ENCODE assay signal across 8 cellular contexts in the genomic region with DNA sequence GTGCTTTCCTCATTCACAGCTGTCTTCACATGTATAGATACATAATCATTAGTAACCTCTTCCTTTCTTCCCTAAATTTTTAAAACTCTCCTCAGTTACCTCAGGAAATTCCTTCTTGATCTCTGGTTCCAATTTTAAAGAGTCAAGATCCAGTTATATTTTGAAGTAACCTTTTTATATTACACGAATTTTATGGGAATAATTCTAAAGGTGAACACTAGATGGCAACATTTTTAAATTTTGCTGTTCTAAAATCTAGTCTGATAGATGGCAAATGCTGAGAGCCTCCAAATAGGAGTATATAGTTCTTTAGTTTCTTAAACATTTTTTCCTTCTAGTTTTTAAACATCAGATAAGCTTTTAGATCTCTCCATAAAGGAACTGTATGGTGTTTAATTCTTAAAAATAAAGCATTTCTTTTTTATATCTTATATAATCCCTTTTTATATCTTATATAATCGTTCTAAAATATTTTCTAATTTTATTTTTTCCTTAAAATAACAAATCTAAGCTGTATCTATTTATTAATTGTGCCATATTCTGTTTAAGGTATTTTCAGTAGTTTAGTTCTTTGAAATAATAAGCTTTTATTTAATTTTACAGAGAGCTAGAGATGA. TPM values are rescaled to one million over a fixed set of nuclear protein-coding genes. Genes with fewer than 3 reads are reported as not detected.
A peak's percentile ranks its signal among the peaks of the same experiment; 100 is the strongest.
DNase-seq lines count a peak whose midpoint lies in the region; ATAC-seq and TF ChIP-seq lines count a peak whose summit lies in the region.

No MANE protein-coding gene starts in this region.

- no peaks in the 10 kb centered on the region for H3K4me1 Mint-ChIP-seq in activated CD8-positive, alpha-beta T cell treated with anti-CD3 and anti-CD28 coated beads for 36 hours (ENCODE audit: low read depth)
- H3K4me1 Mint-ChIP-seq in activated CD8-positive, alpha-beta T cell treated with anti-CD3 and anti-CD28 coated beads, Interleukin-2, amount 10 ng/mL, durations not matched to agents 7 days and 5 days (ENCODE audit: low read depth), result no peaks in the 10 kb centered on the region

- H3K9me3 ChIP-seq in body of pancreas, result no peaks in the 10 kb centered on the region

- H3K27ac ChIP-seq in body of pancreas, result no peak overlapping the region

- H3K27me3 Mint-ChIP-seq in activated CD8-positive, alpha-beta T cell treated with anti-CD3 and anti-CD28 coated beads for 36 hours, result peaks cover 11% of the 10 kb centered on the region
- peaks cover 11% of the 10 kb centered on the region for H3K27me3 Mint-ChIP-seq in activated CD8-positive, alpha-beta T cell treated with anti-CD3 and anti-CD28 coated beads, Interleukin-2, amount 10 ng/mL, durations not matched to agents 7 days and 5 days (ENCODE audit: low read depth)

- no peaks in the 10 kb centered on the region for H3K27me3 ChIP-seq in body of pancreas

- no peaks in the 10 kb centered on the region for H3K36me3 ChIP-seq in body of pancreas (replicated peaks in 1 of 2; ENCODE audit: insufficient read depth in 1 of 2, low read depth in 2 of 2)

- 27 to 28% methylated on average over 2 of the region's 2 CpGs for WGBS in body of pancreas, 2 donors

- H3K9me3 Mint-ChIP-seq in activated CD8-positive, alpha-beta T cell treated with anti-CD3 and anti-CD28 coated beads for 36 hours, result no peaks in the 10 kb centered on the region
- no peaks in the 10 kb centered on the region for H3K9me3 Mint-ChIP-seq in activated CD8-positive, alpha-beta T cell treated with anti-CD3 and anti-CD28 coated beads, Interleukin-2, amount 10 ng/mL, durations not matched to agents 7 days and 5 days (ENCODE audit: insufficient read depth)

- DNase-seq in activated CD8-positive, alpha-beta T cell treated with anti-CD3 and anti-CD28 coated beads for 36 hours, result no peak
- no peak for DNase-seq in activated CD8-positive, alpha-beta T cell treated with anti-CD3 and anti-CD28 coated beads, Interleukin-2, amount 10 ng/mL, durations not matched to agents 7 days and 5 days
- peak; percentile 27 for DNase-seq in NCI-H146 (lab: John Stamatoyannopoulos, UW)
- no peak for DNase-seq in body of pancreas
- peak; percentile 33 for DNase-seq in medulla oblongata (ENCODE audit: extremely low spot score)
- DNase-seq in NCI-H1930 (lab: John Stamatoyannopoulos, UW), result no peak

- POLR2A ChIA-PET in activated CD8-positive, alpha-beta T cell treated with anti-CD3 and anti-CD28 coated beads for 36 hours (lab: Charles Lee), result interaction anchor here (0.6 kb wide), 1 partner anchor 143 kb away, joined by 3 read pairs; no protein-coding TSS in a partner anchor
- POLR2A ChIA-PET in activated CD8-positive, alpha-beta T cell treated with anti-CD3 and anti-CD28 coated beads, Interleukin-2, amount 10 ng/mL, durations not matched to agents 7 days and 5 days (lab: Charles Lee), result no interaction called here

- CTCF ChIA-PET in activated CD8-positive, alpha-beta T cell treated with anti-CD3 and anti-CD28 coated beads for 36 hours (lab: Charles Lee), result interaction anchor here (0.7 to 4.8 kb wide), 23 partner anchors 9 to 164 kb away, joined by 3 to 55 read pairs (median 3); a partner anchor contains a TSS
- CTCF ChIA-PET in activated CD8-positive, alpha-beta T cell treated with anti-CD3 and anti-CD28 coated beads, Interleukin-2, amount 10 ng/mL, durations not matched to agents 7 days and 5 days (lab: Charles Lee), result interaction anchor here (0.7 to 2.2 kb wide), 9 partner anchors 10 to 155 kb away, joined by 3 to 11 read pairs (median 3); no protein-coding TSS in a partner anchor

- no peaks in the 10 kb centered on the region for H3K36me3 Mint-ChIP-seq in activated CD8-positive, alpha-beta T cell treated with anti-CD3 and anti-CD28 coated beads for 36 hours (ENCODE audit: low read depth)
- H3K36me3 Mint-ChIP-seq in activated CD8-positive, alpha-beta T cell treated with anti-CD3 and anti-CD28 coated beads, Interleukin-2, amount 10 ng/mL, durations not matched to agents 7 days and 5 days (ENCODE audit: low read depth), result no peaks in the 10 kb centered on the region

- no peak for ATAC-seq in activated CD8-positive, alpha-beta T cell treated with anti-CD3 and anti-CD28 coated beads for 36 hours
- ATAC-seq in activated CD8-positive, alpha-beta T cell treated with anti-CD3 and anti-CD28 coated beads, Interleukin-2, amount 10 ng/mL, durations not matched to agents 7 days and 5 days, result no peak
- peak; percentile 53 for ATAC-seq in body of pancreas
- ATAC-seq in GM19023 (IDR thresholded peaks at IDR 0.05; ENCODE audit: unreplicated experiment), result no peak
- no peak for ATAC-seq in HG03139 (IDR thresholded peaks at IDR 0.05; ENCODE audit: unreplicated experiment)

- H3K4me3 Mint-ChIP-seq in activated CD8-positive, alpha-beta T cell treated with anti-CD3 and anti-CD28 coated beads for 36 hours, result no peak overlapping the region
- no peak overlapping the region for H3K4me3 Mint-ChIP-seq in activated CD8-positive, alpha-beta T cell treated with anti-CD3 and anti-CD28 coated beads, Interleukin-2, amount 10 ng/mL, durations not matched to agents 7 days and 5 days

- H3K4me3 ChIP-seq in body of pancreas, result no peak overlapping the region

- intact Hi-C loops in activated CD8-positive, alpha-beta T cell treated with anti-CD3 and anti-CD28 coated beads for 36 hours (cut with micrococcal nuclease), result loop anchor here (1.0 kb wide), 1 partner anchor 155 kb away; no protein-coding TSS in a partner anchor
- intact Hi-C loops in body of pancreas (cut with DNase I), result loop anchor here (5.0 kb wide), 1 partner anchor 159 kb away; no protein-coding TSS in a partner anchor

- TF ChIP-seq CTCF in activated CD8-positive, alpha-beta T cell treated with anti-CD3 and anti-CD28 coated beads for 36 hours (IDR thresholded peaks at IDR 0.05), result peak; percentile 85
- peak in 6 of 7 experiments; percentile 44 to 68 (median 58) for TF ChIP-seq CTCF in body of pancreas (IDR thresholded peaks at IDR 0.05)

- H3K27ac Mint-ChIP-seq in activated CD8-positive, alpha-beta T cell treated with anti-CD3 and anti-CD28 coated beads for 36 hours, result no peak overlapping the region
- no peak overlapping the region for H3K27ac Mint-ChIP-seq in activated CD8-positive, alpha-beta T cell treated with anti-CD3 and anti-CD28 coated beads, Interleukin-2, amount 10 ng/mL, durations not matched to agents 7 days and 5 days

- H3K4me1 ChIP-seq in body of pancreas, result no peaks in the 10 kb centered on the region

- no peak for TF ChIP-seq POLR2A in body of pancreas (IDR thresholded peaks at IDR 0.05)

RNA-seq across cellular contexts. Expression of a gene that starts 37.9 kb away (rescaled TPM):
- 10 to 100 TPM; 29.5 to 31.1 TPM for total RNA-seq in activated CD8-positive, alpha-beta T cell treated with anti-CD3 and anti-CD28 coated beads for 36 hours
- total RNA-seq in activated CD8-positive, alpha-beta T cell treated with anti-CD3 and anti-CD28 coated beads, Interleukin-2, amount 10 ng/mL, durations not matched to agents 7 days and 5 days, result 10 to 100 TPM; 20.5 to 20.8 TPM
- 10 to 100 TPM; 15.8 to 42.3 TPM for total RNA-seq in body of pancreas

Comparison
In these comparisons a context has a peak if more than half of its experiments do, and no peak if none do; other contexts are left out.
1. DNase-seq: peak in NCI-H146 (single experiment) and medulla oblongata (single experiment); none in activated CD8-positive, alpha-beta T cell treated with anti-CD3 and anti-CD28 coated beads for 36 hours (single experiment), activated CD8-positive, alpha-beta T cell treated with anti-CD3 and anti-CD28 coated beads, Interleukin-2, amount 10 ng/mL, durations not matched to agents 7 days and 5 days (single experiment), body of pancreas (0 of 4) and NCI-H1930 (0 of 2).